21 cellular contexts compared by ENCODE assay signal in the genomic region with DNA sequence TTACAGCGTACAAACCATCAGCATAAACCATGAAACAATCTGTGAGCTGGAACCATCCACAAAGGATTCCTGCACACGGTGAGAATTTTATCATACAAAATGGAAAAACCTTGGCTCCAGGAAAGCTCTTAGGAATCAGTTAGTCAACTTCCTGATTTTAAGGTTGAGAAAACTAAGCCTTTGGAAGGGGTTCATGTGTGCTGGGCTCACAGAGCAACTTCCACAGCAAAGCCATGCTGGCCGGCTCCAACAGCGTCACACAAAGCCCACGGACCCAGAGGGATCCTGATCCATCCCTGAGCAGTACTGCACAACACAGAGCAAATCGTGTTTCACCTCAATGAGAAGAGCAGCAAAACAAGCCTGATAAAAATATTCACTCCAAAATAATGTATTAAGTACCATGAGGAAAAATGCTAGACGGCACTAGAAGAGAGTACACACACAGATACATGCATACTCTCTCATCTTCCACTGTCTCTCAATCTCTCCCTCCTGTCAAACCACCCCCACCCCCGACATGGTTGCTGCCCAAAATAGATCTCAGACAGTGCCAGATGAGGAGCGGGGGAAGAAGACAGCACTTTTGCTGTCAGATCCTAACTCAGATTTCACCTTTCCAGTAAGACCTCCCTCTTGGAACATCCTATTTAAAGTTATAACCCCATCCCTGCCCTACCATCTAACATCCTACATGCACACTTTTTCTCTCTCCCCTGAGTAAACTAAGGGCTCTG.
"Had no signal": no experiment of that assay in that cellular context is flagged by ENCODE, and none has a peak within 500 bp of the region (broad histone marks: within the 10 kb centered on the region; RNA-seq: fewer than 3 reads in every experiment).

No MANE protein-coding gene starts in this region.

- H3K4me3 Mint-ChIP-seq: activated B cell treated with CpG ODN at 0.5 μM for 24 hours; activated T-cell treated with anti-CD3 and anti-CD28 coated beads, Interleukin-2, amount 50 U/mL, for 72 hours; dendritic cell treated with granulocyte-macrophage colony-stimulating factor and Interleukin-4, amounts not matched to agents 40 ng/mL and 50 ng/mL, for 4 days; effector memory CD8-positive, alpha-beta T cell; natural killer cell treated with Interleukin-12 subunit alpha and Interleukin-12 subunit beta and Interleukin-15 and Interleukin-18, amount 100 ng/mL, for 72 hours; stimulated activated naive CD8-positive, alpha-beta T cell treated with anti-CD3 and anti-CD28 coated beads, Interleukin-15, amount 100 ng/mL, for 72 hours had no signal

- H3K9me3 ChIP-seq: breast epithelium, gastrocnemius medialis, left lung, prostate gland had no signal

- H3K36me3 ChIP-seq: breast epithelium, gastrocnemius medialis, left lung, prostate gland, spleen had no signal

- H3K27ac ChIP-seq: breast epithelium, gastrocnemius medialis, hepatocyte, left lung, prostate gland had no signal

- H3K4me2 ChIP-seq: hepatocyte had no signal

- H3K36me3 Mint-ChIP-seq: natural killer cell treated with Interleukin-12 subunit alpha and Interleukin-12 subunit beta and Interleukin-15 and Interleukin-18, amount 100 ng/mL, for 72 hours had no signal

- ATAC-seq: activated T-cell treated with anti-CD3 and anti-CD28 coated beads, Interleukin-2, amount 50 U/mL, for 72 hours; effector memory CD8-positive, alpha-beta T cell; gastrocnemius medialis; left lung; natural killer cell treated with Interleukin-12 subunit alpha and Interleukin-12 subunit beta and Interleukin-15 and Interleukin-18, amount 100 ng/mL, for 72 hours; sciatic nerve; stimulated activated naive CD8-positive, alpha-beta T cell treated with anti-CD3 and anti-CD28 coated beads, Interleukin-15, amount 100 ng/mL, for 72 hours had no signal

- H3K27ac Mint-ChIP-seq: activated B cell treated with CpG ODN at 0.5 μM for 24 hours; activated T-cell treated with anti-CD3 and anti-CD28 coated beads, Interleukin-2, amount 50 U/mL, for 72 hours; dendritic cell treated with granulocyte-macrophage colony-stimulating factor and Interleukin-4, amounts not matched to agents 40 ng/mL and 50 ng/mL, for 4 days; natural killer cell treated with Interleukin-12 subunit alpha and Interleukin-12 subunit beta and Interleukin-15 and Interleukin-18, amount 100 ng/mL, for 72 hours; stimulated activated naive CD8-positive, alpha-beta T cell treated with anti-CD3 and anti-CD28 coated beads, Interleukin-15, amount 100 ng/mL, for 72 hours had no signal

- H3K9me3 Mint-ChIP-seq: activated B cell treated with CpG ODN at 0.5 μM for 24 hours; activated T-cell treated with anti-CD3 and anti-CD28 coated beads, Interleukin-2, amount 50 U/mL, for 72 hours; effector memory CD8-positive, alpha-beta T cell; natural killer cell treated with Interleukin-12 subunit alpha and Interleukin-12 subunit beta and Interleukin-15 and Interleukin-18, amount 100 ng/mL, for 72 hours had no signal

- H2AFZ ChIP-seq: hepatocyte had no signal

- H3K4me3 ChIP-seq: breast epithelium, gastrocnemius medialis, hepatocyte, left lung, prostate gland, spleen had no signal

- H3K27me3 ChIP-seq: breast epithelium, gastrocnemius medialis, hepatocyte, left lung had no signal

- H3K4me1 ChIP-seq: breast epithelium, left lung, prostate gland had no signal

- H3K27me3 Mint-ChIP-seq: effector memory CD8-positive, alpha-beta T cell; stimulated activated naive CD8-positive, alpha-beta T cell treated with anti-CD3 and anti-CD28 coated beads, Interleukin-15, amount 100 ng/mL, for 72 hours had no signal

- H3K4me1 Mint-ChIP-seq: activated B cell treated with CpG ODN at 0.5 μM for 24 hours had no signal

- DNase-seq: activated B cell treated with CpG ODN at 0.5 μM for 24 hours; activated CD4-positive, alpha-beta T cell treated with anti-CD3 and anti-CD28 coated beads for 48 hours; activated CD8-positive, alpha-beta memory T cell treated with anti-CD3 and anti-CD28 coated beads, Interleukin-2, amount 50 U/mL, for 48 hours; activated T-cell treated with anti-CD3 and anti-CD28 coated beads, Interleukin-2, amount 50 U/mL, for 72 hours; aorta; effector memory CD8-positive, alpha-beta T cell; gastrocnemius medialis; islet precursor cell; left lung; mesendoderm; occipital lobe; spleen; stimulated activated CD4-positive, alpha-beta T cell treated with anti-CD3 and anti-CD28 coated beads, Interleukin-1b, Interleukin-23, amount 100 ng/mL, for 48 hours; stimulated activated naive CD8-positive, alpha-beta T cell treated with anti-CD3 and anti-CD28 coated beads, Interleukin-15, amount 100 ng/mL, for 72 hours; SW 1271 had no signal
